8 cellular contexts compared by ENCODE assay signal in the genomic region with DNA sequence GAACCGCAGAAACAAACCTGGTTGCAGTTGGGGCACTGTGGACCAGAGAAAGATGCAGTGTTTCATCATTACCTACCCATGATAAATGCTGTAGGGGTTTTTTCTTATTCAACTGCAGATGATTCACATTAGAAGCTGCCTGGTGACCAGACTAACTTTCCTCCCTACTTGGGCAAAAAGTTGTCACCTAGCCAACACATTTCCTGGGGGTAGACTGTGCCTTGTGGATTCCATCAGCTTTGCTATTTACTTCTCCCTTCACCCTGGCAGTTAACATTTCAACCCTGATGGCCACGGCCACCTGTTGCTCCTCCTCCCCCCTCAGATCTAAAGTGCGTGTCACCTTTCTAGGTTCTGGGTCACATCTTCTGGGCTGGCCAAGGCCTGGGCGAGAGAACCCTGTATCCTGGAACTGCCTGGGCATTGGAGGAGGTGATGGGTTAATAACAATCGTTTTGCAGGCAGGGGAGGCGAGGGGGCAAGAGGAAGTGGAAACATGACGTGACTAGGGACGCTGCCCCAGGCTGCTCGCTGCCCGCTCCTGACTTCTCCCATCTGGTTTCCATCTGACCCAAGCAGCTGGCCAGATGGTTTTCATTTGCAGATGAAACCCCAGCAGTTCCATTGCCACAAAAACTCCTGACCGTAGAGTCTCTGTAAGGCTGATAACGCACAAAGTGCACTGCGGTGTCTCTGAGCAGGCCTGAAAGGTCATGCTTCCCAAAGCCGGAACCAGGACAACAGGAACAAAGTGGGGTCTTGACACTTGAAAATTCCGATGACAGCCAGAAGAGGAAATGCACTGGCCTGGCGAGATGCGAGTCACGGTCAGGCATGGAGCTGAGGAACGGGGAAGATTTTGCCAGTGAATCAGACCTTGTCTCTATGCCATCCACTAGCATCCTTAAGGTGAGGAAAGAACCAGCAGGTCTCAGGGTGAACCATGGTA. TPM values are rescaled to one million over a fixed set of nuclear protein-coding genes. Genes with fewer than 3 reads are reported as not detected.
DNase-seq lines count a peak whose midpoint lies in the region; ATAC-seq and TF ChIP-seq lines count a peak whose summit lies in the region.

No MANE protein-coding gene starts in this region.

- H3K4me3 ChIP-seq in BE2C (ENCODE audit: low read depth, low read length): no peak overlapping the region; the same call in 1 of the 2 replicates
- peak overlapping the region in 1 of 2 donors; percentile 57 for H3K4me3 ChIP-seq in stomach smooth muscle (ENCODE audit: low read length in 2 of 2)

- no peak for ATAC-seq in HG03108 (IDR thresholded peaks at IDR 0.05; ENCODE audit: unreplicated experiment)
- no peak for ATAC-seq in HG03159 (IDR thresholded peaks at IDR 0.05; ENCODE audit: unreplicated experiment)
- ATAC-seq in HG02571 (IDR thresholded peaks at IDR 0.05; ENCODE audit: unreplicated experiment): no peak

- H3K36me3 ChIP-seq in BE2C (no peaks in the 10 kb centered on the region), stomach smooth muscle (ENCODE audit: control insufficient read depth in 2 of 2, insufficient read depth in 2 of 2, low read length in 2 of 2) (no peaks in the 10 kb centered on the region)

- no peaks in the 10 kb centered on the region for H3K9me3 ChIP-seq in BE2C
- H3K9me3 ChIP-seq in stomach smooth muscle (ENCODE audit: control insufficient read depth in 2 of 2, low read length in 2 of 2): no peaks in the 10 kb centered on the region

- H3K9ac ChIP-seq in stomach smooth muscle (ENCODE audit: low read length in 2 of 2): peak overlapping the region; percentile 35 to 55

- no peak for TF ChIP-seq CTCF in BE2C (IDR thresholded peaks at IDR 0.05; ENCODE audit: low read depth, low read length)

- peaks cover 8% of the 10 kb centered on the region for H3K4me1 ChIP-seq in BE2C
- H3K4me1 ChIP-seq in stomach smooth muscle (ENCODE audit: control insufficient read depth, insufficient read depth, low read length): peaks cover 75% of the 10 kb centered on the region

- H3K27me3 ChIP-seq in BE2C (no peaks in the 10 kb centered on the region), stomach smooth muscle (ENCODE audit: control insufficient read depth in 1 of 2, insufficient read depth in 2 of 2, low read length in 2 of 2) (no peaks in the 10 kb centered on the region)

- DNase-seq in BE2C: peak; percentile 73
- peak; percentile 85 for DNase-seq in LHCN-M2 (ENCODE audit: low read depth)
- peak; percentile 90 for DNase-seq in brain pericyte (ENCODE audit: low read depth, low spot score)
- DNase-seq in kidney tubule cell (ENCODE audit: low spot score): peak; percentile 95

- H3K27ac ChIP-seq in stomach smooth muscle (ENCODE audit: low read length): peak overlapping the region; percentile 96

RNA-seq across cellular contexts. Expression of a gene that starts 36.6 kb away (rescaled TPM):
- polyA plus RNA-seq in BE2C (2012; ENCODE audit: insufficient read depth, insufficient read length, low read depth): 161 TPM
- total RNA-seq in LHCN-M2 (2014; rRNA removed): 97.1 and 134 TPM in 2 replicates
- polyA plus RNA-seq in LHCN-M2 (2012): 454 TPM
